ENCODE assay signal across 1 cellular context in the genomic region with DNA sequence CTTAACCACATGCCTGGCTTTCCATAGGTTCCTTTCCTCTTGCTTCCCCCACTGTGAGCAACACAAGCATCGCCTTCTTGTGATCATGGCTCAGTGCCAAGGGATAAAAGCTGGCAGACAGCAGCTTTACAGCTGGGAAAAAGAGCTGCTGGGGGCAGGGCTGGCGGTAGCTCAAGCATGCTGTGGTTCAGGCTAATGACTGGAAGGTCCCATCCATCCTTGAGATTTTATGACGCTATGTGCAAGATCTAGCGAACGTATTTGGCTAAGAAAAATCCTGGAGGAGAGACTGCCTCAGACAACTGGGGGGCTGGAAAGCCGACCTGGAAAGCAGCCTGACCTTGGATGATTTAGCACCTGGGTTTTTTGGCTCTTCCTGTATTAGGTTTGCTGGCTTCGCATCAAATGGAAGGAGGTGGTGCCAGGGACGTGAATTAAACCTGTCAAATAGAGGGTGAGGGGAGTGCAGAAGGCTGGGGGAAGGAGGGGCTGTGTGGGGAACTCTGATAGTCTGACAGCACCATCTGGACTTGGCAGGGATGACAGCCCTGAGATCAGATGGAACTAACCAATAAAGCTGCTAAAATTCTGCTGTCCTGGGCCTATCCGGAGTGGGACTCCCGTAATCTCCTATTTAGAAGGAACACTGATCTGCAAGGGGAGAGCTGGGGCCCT.
TF ChIP-seq lines count a peak whose summit lies in the region.

No MANE protein-coding gene starts in this region.

TF ChIP-seq in HepG2, 621 proteins besides CTCF, POLR2A, EP300 and RAD21:
- TF ChIP-seq ZNF30 (CRISPR knock-in tag; IDR thresholded peaks at IDR 0.05) (no peak), ZNF225 (CRISPR knock-in tag; IDR thresholded peaks at IDR 0.05) (no peak), EZH2 (conservative IDR thresholded peaks at IDR 0.05; ENCODE audit: low read depth, low read length) (no peak), SNAI1 (CRISPR knock-in tag; IDR thresholded peaks at IDR 0.05; ENCODE audit: borderline replicate concordance) (no peak), ATM (IDR thresholded peaks at IDR 0.05; ENCODE audit: borderline replicate concordance) (no peak), ZNF337 (CRISPR knock-in tag; IDR thresholded peaks at IDR 0.05; ENCODE audit: borderline replicate concordance, low read depth) (no peak), ATF1 (CRISPR knock-in tag; IDR thresholded peaks at IDR 0.05) (no peak), MED13 (CRISPR knock-in tag; IDR thresholded peaks at IDR 0.05) (no peak)
